Comparison of ENCODE assay signal across 10 cellular contexts in the genomic region with DNA sequence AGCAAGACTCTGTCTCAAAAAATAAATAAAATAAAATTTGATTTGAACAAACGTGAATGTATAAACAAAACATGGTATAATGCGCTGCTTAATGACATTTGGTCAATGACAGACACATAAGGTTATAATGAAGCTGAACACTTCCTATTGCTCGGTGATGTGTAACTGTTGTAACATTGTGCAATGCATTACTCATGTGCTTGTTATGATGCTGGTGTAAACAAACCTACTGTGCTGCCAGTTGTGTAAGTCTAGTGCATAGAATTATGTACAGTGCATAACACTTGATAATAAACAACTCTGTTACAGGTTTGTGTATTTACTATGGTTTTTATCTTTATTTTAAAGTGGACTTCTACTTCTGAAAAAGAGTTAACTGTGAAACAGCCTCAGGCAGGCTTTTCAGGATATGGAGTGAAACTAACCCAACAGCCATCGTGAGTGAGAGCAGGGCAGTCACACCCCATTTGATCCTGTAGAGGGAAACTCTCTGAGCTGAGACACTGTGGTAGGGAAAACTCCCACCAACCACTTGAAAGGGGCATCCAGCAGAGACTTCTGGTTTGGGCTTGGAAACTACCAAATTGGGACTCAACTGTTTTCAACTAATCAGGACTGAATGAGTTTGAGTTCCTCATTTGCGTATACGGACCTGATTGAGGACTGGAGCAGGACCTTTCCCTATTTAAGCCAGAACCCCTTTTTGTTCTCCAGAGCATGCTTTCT. TPM values are rescaled to one million over a fixed set of nuclear protein-coding genes. Genes with fewer than 3 reads are reported as not detected.
DNase-seq lines count a peak whose midpoint lies in the region; ATAC-seq and TF ChIP-seq lines count a peak whose summit lies in the region.
"Had no signal": no experiment of that assay in that cellular context is flagged by ENCODE, and none has a peak within 500 bp of the region (broad histone marks: within the 10 kb centered on the region; RNA-seq: fewer than 3 reads in every experiment).

No MANE protein-coding gene starts in this region.

- no peaks in the 10 kb centered on the region for H3K9me3 ChIP-seq in trophoblast cell (ENCODE audit: insufficient read depth, low read depth, low read length)

- H3K4me3 ChIP-seq in astrocyte of the cerebellum (ENCODE audit: low read depth, low read length) (no peak overlapping the region), trophoblast cell (ENCODE audit: low read depth, low read length) (no peak overlapping the region)

- DNase-seq in astrocyte of the cerebellum (ENCODE audit: low read depth) (peak; percentile 19), trophoblast cell (peak; percentile 79 to 96), anterior cingulate cortex (lab: John Stamatoyannopoulos, UW) (no peak), GOT3 (lab: John Stamatoyannopoulos, UW) (no peak)
- DNase-seq in stimulated activated CD4-positive, alpha-beta T cell treated with anti-CD3 and anti-CD28 coated beads, Interleukin-1b, Interleukin-23, amount 100 ng/mL, for 48 hours: no peak
- DNase-seq: stimulated activated naive CD8-positive, alpha-beta T cell treated with anti-CD3 and anti-CD28 coated beads, Interleukin-15, Interleukin-2, amounts not matched to agents 100 U/mL and 50 U/mL, for 24 hours had no signal

- H3K9ac ChIP-seq in trophoblast cell (ENCODE audit: low read length): no peak overlapping the region
- H3K9ac ChIP-seq: parathyroid adenoma had no signal

- no peak overlapping the region for H3K23ac ChIP-seq in trophoblast cell (ENCODE audit: low read length)

- H3K14ac ChIP-seq in trophoblast cell (ENCODE audit: low read length): no peak overlapping the region

- H3K36me3 ChIP-seq in trophoblast cell (ENCODE audit: control insufficient read depth in 1 of 2, insufficient read depth in 2 of 2, low read length in 2 of 2): no peaks in the 10 kb centered on the region

- H3K79me1 ChIP-seq in trophoblast cell (ENCODE audit: low read length): no peaks in the 10 kb centered on the region

- H3K27ac ChIP-seq in trophoblast cell (ENCODE audit: low read depth, low read length): no peak overlapping the region
- H3K27ac ChIP-seq: parathyroid adenoma had no signal

- H4K91ac ChIP-seq in trophoblast cell (ENCODE audit: low read depth, low read length): no peak overlapping the region

- no peak overlapping the region for H2AFZ ChIP-seq in trophoblast cell (ENCODE audit: insufficient read depth, low read length, poor library complexity)
- H2AFZ ChIP-seq: parathyroid adenoma had no signal

- H3K4ac ChIP-seq in trophoblast cell (ENCODE audit: low read depth, low read length): no peak overlapping the region

- H2BK5ac ChIP-seq in trophoblast cell (ENCODE audit: low read depth, low read length, poor library complexity): no peak overlapping the region

- no peak overlapping the region for H4K8ac ChIP-seq in trophoblast cell (ENCODE audit: low read depth, low read length)

- no peak for TF ChIP-seq RAD21 in Ishikawa (IDR thresholded peaks at IDR 0.05; ENCODE audit: low read depth)

- no peak overlapping the region for H2BK120ac ChIP-seq in trophoblast cell (ENCODE audit: insufficient read depth, low read length, poor library complexity)

- no peak for TF ChIP-seq EP300 in Ishikawa (IDR thresholded peaks at IDR 0.05; ENCODE audit: borderline replicate concordance)

- no peak overlapping the region for H2BK12ac ChIP-seq in trophoblast cell (ENCODE audit: low read length)

- WGBS in trophoblast cell (ENCODE audit: extremely low coverage, insufficient coverage, insufficient read length): no CpG with 5 or more reads among the region's 6 CpGs

- peaks cover 0 to 2% of the 10 kb centered on the region in 2 experiments for H3K4me1 ChIP-seq in trophoblast cell (ENCODE audit: control insufficient read depth in 1 of 2, insufficient read depth in 2 of 2, low read length in 2 of 2)
- H3K4me1 ChIP-seq: parathyroid adenoma had no signal

- H2AK5ac ChIP-seq in trophoblast cell (ENCODE audit: low read length): no peak overlapping the region

- no peak overlapping the region for H3K18ac ChIP-seq in trophoblast cell (ENCODE audit: low read length)

- H4K12ac ChIP-seq in trophoblast cell (ENCODE audit: low read depth, low read length): no peak overlapping the region

- peak; percentile 58 for ATAC-seq in GM18858 (IDR thresholded peaks at IDR 0.05; ENCODE audit: unreplicated experiment)
- ATAC-seq in HG03139 (IDR thresholded peaks at IDR 0.05; ENCODE audit: unreplicated experiment): no peak
- ATAC-seq: stimulated activated naive CD8-positive, alpha-beta T cell treated with anti-CD3 and anti-CD28 coated beads, Interleukin-15, Interleukin-2, amounts not matched to agents 100 U/mL and 50 U/mL, for 24 hours had no signal

- in situ Hi-C loops in astrocyte of the cerebellum (cut with HindIII; ENCODE audit: low sequenced_read_pairs): no loop called here

- no peaks in the 10 kb centered on the region for H3K79me2 ChIP-seq in trophoblast cell (ENCODE audit: control insufficient read depth, insufficient read depth, low read length, poor library complexity)
- H3K79me2 ChIP-seq: parathyroid adenoma had no signal

- no peaks in the 10 kb centered on the region for H3K27me3 ChIP-seq in trophoblast cell (ENCODE audit: insufficient read depth, low read length)

- no peak overlapping the region for H3K4me2 ChIP-seq in trophoblast cell (ENCODE audit: low read length)

- TF ChIP-seq CTCF in astrocyte of the cerebellum (IDR thresholded peaks at IDR 0.05; ENCODE audit: low read depth, low read length, missing control alignments): no peak

TF ChIP-seq in Ishikawa, 13 proteins besides CTCF, POLR2A, EP300 and RAD21:
- TF ChIP-seq CEBPB (IDR thresholded peaks at IDR 0.05): peak; percentile 93
- TF ChIP-seq EGR1 (IDR thresholded peaks at IDR 0.05): no peak

RNA-seq across cellular contexts. Expression of gene RPRD1A, which starts 8.7 kb away (rescaled TPM):
- 33.6 and 36.5 TPM in 2 replicates for polyA plus RNA-seq in trophoblast cell (2013)

RNA-seq across cellular contexts. Expression of gene SLC39A6, which starts 53.1 kb away (rescaled TPM):
- polyA plus RNA-seq in trophoblast cell (2013): 37.8 and 38.9 TPM in 2 replicates

RNA-seq across cellular contexts. Expression of gene ELP2, which starts 53.7 kb away (rescaled TPM):
- 57.9 and 60.3 TPM in 2 replicates for polyA plus RNA-seq in trophoblast cell (2013)

Comparison
In these comparisons a context has a peak if more than half of its experiments do, and no peak if none do; other contexts are left out.
1. DNase-seq: peak in astrocyte of the cerebellum (single experiment) and trophoblast cell (2 of 2); none in anterior cingulate cortex (0 of 58), stimulated activated CD4-positive, alpha-beta T cell treated with anti-CD3 and anti-CD28 coated beads, Interleukin-1b, Interleukin-23, amount 100 ng/mL, for 48 hours (single experiment) and GOT3 (single experiment).